Comparison of ENCODE assay signal across 19 cellular contexts in the genomic region with DNA sequence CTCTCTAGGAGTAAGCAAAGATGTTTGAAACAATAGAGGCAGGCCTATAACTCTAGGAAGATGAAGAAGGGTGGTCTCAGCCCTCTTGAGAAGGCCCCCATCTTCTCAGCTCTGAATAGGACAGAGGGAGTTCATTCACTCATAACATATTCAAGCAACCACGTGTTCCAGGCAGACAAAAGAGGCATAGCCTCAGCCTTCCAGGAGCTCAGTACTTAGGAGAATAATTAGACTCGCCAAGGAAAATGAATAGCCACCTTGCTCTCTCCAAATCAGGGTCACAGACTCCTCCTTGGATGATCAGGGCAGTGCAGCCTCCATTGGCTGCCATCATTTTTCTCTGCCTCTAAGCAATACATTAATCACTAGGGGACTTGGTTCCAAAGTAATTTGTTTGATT. TPM values are rescaled to one million over a fixed set of nuclear protein-coding genes. Genes with fewer than 3 reads are reported as not detected.
"Had no signal": no experiment of that assay in that cellular context is flagged by ENCODE, and none has a peak within 500 bp of the region (broad histone marks: within the 10 kb centered on the region; RNA-seq: fewer than 3 reads in every experiment).

No MANE protein-coding gene starts in this region.

- H3K27ac Mint-ChIP-seq: activated CD4-positive, alpha-beta memory T cell treated with anti-CD3 and anti-CD28 coated beads for 36 hours; activated naive CD8-positive, alpha-beta T cell treated with anti-CD3 and anti-CD28 coated beads for 36 hours; naive thymus-derived CD4-positive, alpha-beta T cell had no signal

- ATAC-seq: foreskin keratinocyte; left cardiac atrium; lower lobe of right lung; naive thymus-derived CD4-positive, alpha-beta T cell had no signal

- H3K4me1 ChIP-seq: esophagus squamous epithelium, foreskin keratinocyte, lower lobe of right lung, stomach had no signal

- H3K27me3 Mint-ChIP-seq: activated CD4-positive, alpha-beta memory T cell treated with anti-CD3 and anti-CD28 coated beads for 36 hours; activated naive CD8-positive, alpha-beta T cell treated with anti-CD3 and anti-CD28 coated beads for 36 hours; naive thymus-derived CD4-positive, alpha-beta T cell had no signal

- H3K27ac ChIP-seq: esophagus squamous epithelium, foreskin keratinocyte, lower lobe of right lung, stomach, thoracic aorta had no signal

- H3K4me3 ChIP-seq: esophagus squamous epithelium, lower lobe of right lung, stomach, thoracic aorta had no signal

- H3K9me3 Mint-ChIP-seq: activated naive CD8-positive, alpha-beta T cell treated with anti-CD3 and anti-CD28 coated beads for 36 hours had no signal

- H3K36me3 ChIP-seq: esophagus squamous epithelium, lower lobe of right lung, thoracic aorta had no signal

- H3K4me3 Mint-ChIP-seq: activated CD4-positive, alpha-beta memory T cell treated with anti-CD3 and anti-CD28 coated beads for 36 hours; activated naive CD8-positive, alpha-beta T cell treated with anti-CD3 and anti-CD28 coated beads for 36 hours; naive thymus-derived CD4-positive, alpha-beta T cell had no signal

- H3K36me3 Mint-ChIP-seq: activated CD4-positive, alpha-beta memory T cell treated with anti-CD3 and anti-CD28 coated beads for 36 hours; activated naive CD8-positive, alpha-beta T cell treated with anti-CD3 and anti-CD28 coated beads for 36 hours had no signal

- H3K4me1 Mint-ChIP-seq: naive thymus-derived CD4-positive, alpha-beta T cell had no signal

- DNase-seq: activated CD4-positive, alpha-beta memory T cell treated with anti-CD3 and anti-CD28 coated beads for 36 hours; activated CD4-positive, alpha-beta T cell treated with anti-CD3 and anti-CD28 coated beads for 1 hour; activated gamma-delta T cell treated with Interleukin-2 at 50 U/mL for 16 hours; activated naive CD8-positive, alpha-beta T cell treated with anti-CD3 and anti-CD28 coated beads for 36 hours; activated T-cell treated with anti-CD3 and anti-CD28 coated beads, Interleukin-2, amount 50 U/mL, for 48 hours; anterior cingulate cortex; esophagus squamous epithelium; foreskin keratinocyte; left cardiac atrium; lower lobe of right lung; naive thymus-derived CD4-positive, alpha-beta T cell; stimulated activated CD4-positive, alpha-beta T cell treated with anti-CD3 and anti-CD28 coated beads, Interleukin-15, amount 100 ng/mL, for 24 hours; stimulated activated CD4-positive, alpha-beta T cell treated with anti-CD3 and anti-CD28 coated beads, Interleukin-4, amount 100 ng/mL, for 4 hours; stomach; T-helper 9 cell had no signal

- H3K27me3 ChIP-seq: esophagus squamous epithelium, foreskin keratinocyte, stomach had no signal

- H3K9me3 ChIP-seq: esophagus squamous epithelium, lower lobe of right lung, thoracic aorta had no signal

RNA-seq across cellular contexts. Expression of a gene that starts 52.7 kb away (rescaled TPM):
- total RNA-seq: activated CD4-positive, alpha-beta memory T cell treated with anti-CD3 and anti-CD28 coated beads for 36 hours; activated naive CD8-positive, alpha-beta T cell treated with anti-CD3 and anti-CD28 coated beads for 36 hours; esophagus squamous epithelium; left cardiac atrium; lower lobe of right lung; naive thymus-derived CD4-positive, alpha-beta T cell; osteoblast; skeletal muscle tissue; stomach; thoracic aorta; urinary bladder had no signal
- polyA plus RNA-seq: foreskin keratinocyte; naive thymus-derived CD4-positive, alpha-beta T cell had no signal
